ENCODE assay signal across 1 cellular context in genomic region chr17:54891176-54891821, GRCh38.
TF ChIP-seq lines count a peak whose summit lies in the region.

No MANE protein-coding gene starts in this region.

TF ChIP-seq in WTC11, 78 proteins besides CTCF, POLR2A, EP300 and RAD21 (continued from another document):
- TF ChIP-seq ATF3 (CRISPR knock-in tag; conservative IDR thresholded peaks at IDR 0.05) (no peak), MLX (CRISPR knock-in tag; IDR thresholded peaks at IDR 0.05) (no peak), ZNF281 (CRISPR knock-in tag; IDR thresholded peaks at IDR 0.05) (no peak), NR2C2 (CRISPR knock-in tag; IDR thresholded peaks at IDR 0.05) (no peak), GABPB1 (CRISPR knock-in tag; IDR thresholded peaks at IDR 0.05) (no peak), STAT6 (CRISPR knock-in tag; conservative IDR thresholded peaks at IDR 0.05; ENCODE audit: low read depth) (no peak), ZSCAN18 (CRISPR knock-in tag; IDR thresholded peaks at IDR 0.05) (no peak), FOXP4 (CRISPR knock-in tag; IDR thresholded peaks at IDR 0.05) (no peak), ZNF121 (CRISPR knock-in tag; IDR thresholded peaks at IDR 0.05) (no peak)
